26 cellular contexts compared by ENCODE assay signal in the genomic region with DNA sequence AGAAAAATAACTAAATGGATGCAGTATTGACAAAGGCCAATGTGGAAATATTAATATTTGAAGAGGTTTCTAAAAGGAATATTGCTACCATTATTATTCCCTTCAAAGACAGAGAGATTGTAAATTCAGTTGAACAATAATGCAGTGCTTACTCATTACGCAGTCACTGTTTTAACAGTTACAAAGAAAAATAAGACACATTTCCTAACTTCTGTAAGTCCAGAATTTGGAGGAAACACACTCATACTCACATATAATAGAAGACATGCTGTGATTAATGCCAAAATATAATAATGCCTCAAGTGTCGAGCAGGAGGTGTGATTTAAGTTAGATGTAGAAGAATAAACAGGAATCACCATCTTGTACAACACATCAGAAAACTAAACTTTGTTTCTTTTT.
DNase-seq lines count a peak whose midpoint lies in the region; ATAC-seq, FAIRE-seq and TF ChIP-seq lines count a peak whose summit lies in the region.
"Had no signal": no experiment of that assay in that cellular context is flagged by ENCODE, and none has a peak within 500 bp of the region (broad histone marks: within the 10 kb centered on the region; RNA-seq: fewer than 3 reads in every experiment).

No MANE protein-coding gene starts in this region.

- no peaks in the 10 kb centered on the region for H3K4me1 Mint-ChIP-seq in T-cell
- H3K4me1 Mint-ChIP-seq: CD8-positive, alpha-beta memory T cell had no signal

- dilution Hi-C loops in endothelial cell of umbilical vein (cut with MboI; ENCODE audit: extremely low pct_ligation_motif_present, low sequenced_read_pairs), result no loop called here

- no peak for FAIRE-seq in endothelial cell of umbilical vein (lab: Jason Lieb, UNC)
- FAIRE-seq: GM19239, H54, HTR-8/SVneo had no signal

- H3K9ac ChIP-seq in SK-N-SH, result no peak overlapping the region
- no peak overlapping the region for H3K9ac ChIP-seq in PC-3 (ENCODE audit: low read length)
- H3K9ac ChIP-seq in endothelial cell of umbilical vein (replicated peaks; ENCODE audit: extremely low read depth, insufficient read depth, low read length), result no peak overlapping the region
- H3K9ac ChIP-seq: KMS-11 had no signal

- H3K36me3 Mint-ChIP-seq in T-cell, result no peaks in the 10 kb centered on the region
- H3K36me3 Mint-ChIP-seq: CD8-positive, alpha-beta memory T cell had no signal

- H3K4me3 ChIP-seq in SK-N-SH (ENCODE audit: low read depth in 2 of 2, low read length in 1 of 2) (no peak overlapping the region), PC-3 (ENCODE audit: low read length) (no peak overlapping the region), endothelial cell of umbilical vein (replicated peaks in 1 of 3; ENCODE audit: insufficient read depth in 1 of 3, low read depth in 1 of 3, low read length in 3 of 3) (no peak overlapping the region)

- H4K20me1 ChIP-seq in SK-N-SH (ENCODE audit: insufficient read depth) (no peaks in the 10 kb centered on the region), PC-3 (ENCODE audit: low read length) (no peaks in the 10 kb centered on the region), endothelial cell of umbilical vein (replicated peaks; ENCODE audit: control insufficient read depth, extremely low read depth, insufficient read depth, low read length) (no peaks in the 10 kb centered on the region)

- DNase-seq in SK-N-SH (no peak), PC-3 (peak; percentile 71), endothelial cell of umbilical vein (ENCODE audit: low read depth, low spot score) (no peak), foreskin keratinocyte (peak in 1 of 2 donors; percentile 44), midbrain (lab: John Stamatoyannopoulos, UW) (no peak), medulla oblongata (ENCODE audit: extremely low spot score) (no peak), T-cell (no peak)
- DNase-seq: AML-193; C1 segment of cervical spinal cord; Calu3; CD8-positive, alpha-beta memory T cell; DMS53; EL; MV-4-11; NCI-H1105 treated with DMSO at 0.1 percent for 48 hours; NCI-H2081; NCI-H2171 treated with DMSO at 0.1 percent for 48 hours; NCI-H524 treated with DMSO at 0.1 percent for 48 hours; OCI-M1; SHP77 had no signal

- POLR2A ChIA-PET in SK-N-SH (lab: Yijun Ruan, JAX), result no interaction called here
- POLR2A ChIA-PET in PC-3 (lab: Charles Lee; ENCODE audit: unreplicated experiment), result interaction anchor here (0.6 kb wide), 1 partner anchor 407 kb away, joined by 6 read pairs; no protein-coding TSS in a partner anchor
- POLR2A ChIA-PET in endothelial cell of umbilical vein (lab: Charles Lee), result no interaction called here
- POLR2A ChIA-PET in T-cell (lab: Charles Lee), result no interaction called here

- no peak for TF ChIP-seq POLR2A in endothelial cell of umbilical vein (IDR thresholded peaks at IDR 0.05; ENCODE audit: low read depth, low read length)

- H3K9me1 ChIP-seq in endothelial cell of umbilical vein (replicated peaks; ENCODE audit: control insufficient read depth, extremely low read depth, insufficient read depth, low read length), result no peaks in the 10 kb centered on the region

- no peak overlapping the region for H3K27ac Mint-ChIP-seq in T-cell
- H3K27ac Mint-ChIP-seq: CD8-positive, alpha-beta memory T cell had no signal

- H3K4me1 ChIP-seq in SK-N-SH (ENCODE audit: control insufficient read depth in 1 of 2, insufficient read depth in 2 of 2, low read depth in 1 of 2, low read length in 1 of 2) (peaks cover 0 to 12% of the 10 kb centered on the region in 2 experiments; a peak in 1 of 4 replicates), PC-3 (ENCODE audit: insufficient read depth, low read length) (peaks cover 37% of the 10 kb centered on the region), endothelial cell of umbilical vein (ENCODE audit: control insufficient read depth, extremely low read depth, insufficient read depth, low read length) (no peaks in the 10 kb centered on the region), foreskin keratinocyte (peaks cover 9% of the 10 kb centered on the region)

- WGBS in SK-N-SH (ENCODE audit: low lambda C conversion rate), result 24% methylated on average over 2 of the region's 2 CpGs

- BruUV-seq in PC-3 (replicated peaks; lab: Mats Ljungman, UMichigan) (no TSS peak), endothelial cell of umbilical vein (replicated peaks; lab: Mats Ljungman, UMichigan) (no TSS peak)

- no peaks in the 10 kb centered on the region for H3K79me2 ChIP-seq in SK-N-SH (ENCODE audit: insufficient read depth)
- H3K79me2 ChIP-seq in PC-3 (ENCODE audit: low read length), result no peaks in the 10 kb centered on the region
- no peaks in the 10 kb centered on the region for H3K79me2 ChIP-seq in endothelial cell of umbilical vein (ENCODE audit: control insufficient read depth, insufficient read depth, low read length)

- no peak overlapping the region for H3K4me2 ChIP-seq in SK-N-SH
- H3K4me2 ChIP-seq in PC-3 (ENCODE audit: low read length), result no peak overlapping the region
- H3K4me2 ChIP-seq in endothelial cell of umbilical vein (ENCODE audit: insufficient read depth, low read length), result no peak overlapping the region
- H3K4me2 ChIP-seq: KMS-11 had no signal

- H3K9me3 Mint-ChIP-seq in T-cell, result no peaks in the 10 kb centered on the region

- ATAC-seq in SK-N-SH treated with all-trans-retinoic acid at 6 μM for 48 hours (no peak), PC-3 (peak; percentile 71), foreskin keratinocyte (peak; percentile 66), T-cell (replicated peaks in 1 of 4) (no peak)

- no peak for TF ChIP-seq RAD21 in SK-N-SH (IDR thresholded peaks at IDR 0.05; ENCODE audit: low read length)

- H3K27me3 ChIP-seq in SK-N-SH (ENCODE audit: insufficient read depth), result no peaks in the 10 kb centered on the region; the same call in 1 of the 2 replicates
- H3K27me3 ChIP-seq in PC-3 (ENCODE audit: low read length), result no peaks in the 10 kb centered on the region
- no peaks in the 10 kb centered on the region for H3K27me3 ChIP-seq in endothelial cell of umbilical vein (ENCODE audit: control insufficient read depth in 2 of 2, insufficient read depth in 2 of 2, low read length in 2 of 2)
- H3K27me3 ChIP-seq in foreskin keratinocyte, result no peaks in the 10 kb centered on the region

- H3K9me2 ChIP-seq in SK-N-SH (no peaks in the 10 kb centered on the region), PC-3 (replicated peaks; ENCODE audit: low read length) (no peaks in the 10 kb centered on the region)

- H3K36me3 ChIP-seq in SK-N-SH (replicated peaks in 1 of 2; ENCODE audit: control insufficient read depth in 1 of 2, insufficient read depth in 2 of 2, low read length in 1 of 2) (no peaks in the 10 kb centered on the region), PC-3 (ENCODE audit: low read depth, low read length) (no peaks in the 10 kb centered on the region), endothelial cell of umbilical vein (ENCODE audit: control insufficient read depth in 2 of 2, extremely low read depth in 1 of 2, insufficient read depth in 2 of 2, low read length in 2 of 2) (no peaks in the 10 kb centered on the region)

- H3K27ac ChIP-seq in SK-N-SH (ENCODE audit: low read depth in 2 of 2, low read length in 1 of 2) (no peak overlapping the region; a peak in 1 of 4 replicates), PC-3 (ENCODE audit: low read length) (peak overlapping the region; percentile 55), endothelial cell of umbilical vein (ENCODE audit: insufficient read depth, low read depth, low read length) (peak overlapping the region; percentile 19), foreskin keratinocyte (peak overlapping the region; percentile 34)
- H3K27ac ChIP-seq: 22Rv1, KMS-11 had no signal

- CTCF ChIA-PET in SK-N-SH (lab: Yijun Ruan, JAX), result no interaction called here
- CTCF ChIA-PET in PC-3 (lab: Charles Lee), result interaction anchor here (0.6 kb wide), 2 partner anchors 466 to 1057 kb away, joined by 3 to 4 read pairs; no protein-coding TSS in a partner anchor
- CTCF ChIA-PET in endothelial cell of umbilical vein (lab: Charles Lee), result no interaction called here
- CTCF ChIA-PET in T-cell (lab: Charles Lee), result no interaction called here

- no peaks in the 10 kb centered on the region for H3K27me3 Mint-ChIP-seq in T-cell

- TF ChIP-seq CTCF in SK-N-SH (IDR thresholded peaks at IDR 0.05) (no peak), PC-3 (conservative IDR thresholded peaks at IDR 0.05; ENCODE audit: low read depth, low read length) (no peak), endothelial cell of umbilical vein (IDR thresholded peaks at IDR 0.05; ENCODE audit: extremely low read depth in 1 of 2, insufficient read depth in 1 of 2, low read depth in 1 of 2, low read length in 2 of 2) (no peak), foreskin keratinocyte (conservative IDR thresholded peaks at IDR 0.05) (no peak)

- TF ChIP-seq EP300 in SK-N-SH (IDR thresholded peaks at IDR 0.05; ENCODE audit: borderline replicate concordance in 1 of 2, low read depth in 1 of 2, low read length in 1 of 2), result no peak

- H2AFZ ChIP-seq in SK-N-SH (ENCODE audit: low read depth) (no peak overlapping the region), PC-3 (ENCODE audit: low read length) (no peak overlapping the region), endothelial cell of umbilical vein (ENCODE audit: low read depth, low read length) (no peak overlapping the region)

- H3K9me3 ChIP-seq in SK-N-SH (no peaks in the 10 kb centered on the region), PC-3 (ENCODE audit: low read length) (no peaks in the 10 kb centered on the region), endothelial cell of umbilical vein (replicated peaks; ENCODE audit: control insufficient read depth, insufficient read depth, low read length) (peaks cover 2% of the 10 kb centered on the region)

- H3F3A ChIP-seq in SK-N-SH (replicated peaks; ENCODE audit: insufficient read depth) (peaks cover 5% of the 10 kb centered on the region), PC-3 (ENCODE audit: low read length, unreplicated experiment) (no peaks in the 10 kb centered on the region)

- no peak overlapping the region for H3K4me3 Mint-ChIP-seq in T-cell
- H3K4me3 Mint-ChIP-seq: CD8-positive, alpha-beta memory T cell had no signal

- intact Hi-C loops in PC-3 (cut with micrococcal nuclease), result no loop called here
- intact Hi-C loops in endothelial cell of umbilical vein (cut with micrococcal nuclease), result no loop called here

TF ChIP-seq in SK-N-SH, 30 proteins besides CTCF, POLR2A, EP300 and RAD21:
- no peak for TF ChIP-seq JUND (IDR thresholded peaks at IDR 0.05)
- peak; percentile 11; the same call in 1 of the 2 replicates for TF ChIP-seq FOSL2 (IDR thresholded peaks at IDR 0.05; ENCODE audit: borderline replicate concordance, low read depth)

TF ChIP-seq in endothelial cell of umbilical vein, 7 proteins besides CTCF, POLR2A, EP300 and RAD21:
- peak; percentile 71 for TF ChIP-seq FOS (IDR thresholded peaks at IDR 0.05; ENCODE audit: borderline replicate concordance, insufficient read depth, low read length)
- TF ChIP-seq, protein P1, sequence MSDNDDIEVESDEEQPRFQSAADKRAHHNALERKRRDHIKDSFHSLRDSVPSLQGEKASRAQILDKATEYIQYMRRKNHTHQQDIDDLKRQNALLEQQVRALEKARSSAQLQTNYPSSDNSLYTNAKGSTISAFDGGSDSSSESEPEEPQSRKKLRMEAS (IDR thresholded peaks at IDR 0.05; ENCODE audit: insufficient read depth, insufficient read length), result no peak
TF ChIP-seq in endothelial cell of umbilical vein: peak in this region for 1.

Comparison
In these comparisons a context has a peak if more than half of its experiments do, and no peak if none do; other contexts are left out.
1. H3K27ac ChIP-seq: peak in PC-3 (single experiment), endothelial cell of umbilical vein (single experiment) and foreskin keratinocyte (single experiment); none in SK-N-SH (0 of 2).
2. ATAC-seq: peak in PC-3 (single experiment) and foreskin keratinocyte (single experiment); none in SK-N-SH treated with all-trans-retinoic acid at 6 μM for 48 hours (single experiment) and T-cell (0 of 4).